Comparison of ENCODE assay signal across 1 cellular context in the genomic region with DNA sequence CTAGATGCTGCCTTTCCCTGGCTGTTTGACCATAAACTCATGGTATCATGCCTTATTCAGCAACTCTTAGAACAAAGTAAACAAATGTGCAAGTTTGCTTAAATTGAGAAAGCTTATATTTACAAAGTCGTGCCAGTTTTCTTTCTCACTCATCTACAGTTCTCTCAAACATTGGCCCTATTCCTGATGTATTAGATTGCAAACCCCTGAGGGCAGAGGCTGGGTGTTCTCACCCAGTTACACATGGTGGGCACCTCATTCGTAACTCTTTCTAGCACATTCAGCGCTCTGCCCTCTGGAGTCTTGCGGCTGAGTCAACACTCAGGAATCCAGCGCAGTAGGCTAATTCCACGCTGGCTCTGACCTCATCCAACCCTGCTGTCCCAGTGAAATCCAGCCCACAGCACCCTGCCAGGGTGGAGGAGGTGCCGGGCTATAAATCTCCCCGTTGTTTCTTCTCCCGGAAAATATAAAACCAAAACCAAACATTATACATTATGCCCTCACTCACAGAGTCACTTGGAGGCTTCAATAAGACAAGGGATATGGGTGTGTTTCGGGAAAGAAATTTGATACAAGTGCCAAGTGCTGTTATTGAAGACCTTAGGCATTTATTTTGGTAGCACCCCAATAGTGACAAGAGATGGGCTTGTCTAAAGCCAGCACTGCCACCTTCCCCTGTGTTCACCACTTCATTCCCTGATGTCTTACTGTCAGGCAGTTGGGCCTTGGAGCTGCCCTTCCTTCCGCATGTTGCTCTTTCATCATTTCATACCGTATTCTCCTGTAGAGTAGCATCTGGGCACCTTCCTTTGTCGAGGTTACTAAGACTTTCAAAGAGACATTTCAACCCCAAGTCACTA.
A peak's percentile ranks its signal among the peaks of the same experiment; 100 is the strongest.
TF ChIP-seq lines count a peak whose summit lies in the region.

No MANE protein-coding gene starts in this region.

TF ChIP-seq in HEK293, 187 proteins besides CTCF, POLR2A, EP300 and RAD21 (continued from another document and continues in another):
- TF ChIP-seq, protein P1, sequence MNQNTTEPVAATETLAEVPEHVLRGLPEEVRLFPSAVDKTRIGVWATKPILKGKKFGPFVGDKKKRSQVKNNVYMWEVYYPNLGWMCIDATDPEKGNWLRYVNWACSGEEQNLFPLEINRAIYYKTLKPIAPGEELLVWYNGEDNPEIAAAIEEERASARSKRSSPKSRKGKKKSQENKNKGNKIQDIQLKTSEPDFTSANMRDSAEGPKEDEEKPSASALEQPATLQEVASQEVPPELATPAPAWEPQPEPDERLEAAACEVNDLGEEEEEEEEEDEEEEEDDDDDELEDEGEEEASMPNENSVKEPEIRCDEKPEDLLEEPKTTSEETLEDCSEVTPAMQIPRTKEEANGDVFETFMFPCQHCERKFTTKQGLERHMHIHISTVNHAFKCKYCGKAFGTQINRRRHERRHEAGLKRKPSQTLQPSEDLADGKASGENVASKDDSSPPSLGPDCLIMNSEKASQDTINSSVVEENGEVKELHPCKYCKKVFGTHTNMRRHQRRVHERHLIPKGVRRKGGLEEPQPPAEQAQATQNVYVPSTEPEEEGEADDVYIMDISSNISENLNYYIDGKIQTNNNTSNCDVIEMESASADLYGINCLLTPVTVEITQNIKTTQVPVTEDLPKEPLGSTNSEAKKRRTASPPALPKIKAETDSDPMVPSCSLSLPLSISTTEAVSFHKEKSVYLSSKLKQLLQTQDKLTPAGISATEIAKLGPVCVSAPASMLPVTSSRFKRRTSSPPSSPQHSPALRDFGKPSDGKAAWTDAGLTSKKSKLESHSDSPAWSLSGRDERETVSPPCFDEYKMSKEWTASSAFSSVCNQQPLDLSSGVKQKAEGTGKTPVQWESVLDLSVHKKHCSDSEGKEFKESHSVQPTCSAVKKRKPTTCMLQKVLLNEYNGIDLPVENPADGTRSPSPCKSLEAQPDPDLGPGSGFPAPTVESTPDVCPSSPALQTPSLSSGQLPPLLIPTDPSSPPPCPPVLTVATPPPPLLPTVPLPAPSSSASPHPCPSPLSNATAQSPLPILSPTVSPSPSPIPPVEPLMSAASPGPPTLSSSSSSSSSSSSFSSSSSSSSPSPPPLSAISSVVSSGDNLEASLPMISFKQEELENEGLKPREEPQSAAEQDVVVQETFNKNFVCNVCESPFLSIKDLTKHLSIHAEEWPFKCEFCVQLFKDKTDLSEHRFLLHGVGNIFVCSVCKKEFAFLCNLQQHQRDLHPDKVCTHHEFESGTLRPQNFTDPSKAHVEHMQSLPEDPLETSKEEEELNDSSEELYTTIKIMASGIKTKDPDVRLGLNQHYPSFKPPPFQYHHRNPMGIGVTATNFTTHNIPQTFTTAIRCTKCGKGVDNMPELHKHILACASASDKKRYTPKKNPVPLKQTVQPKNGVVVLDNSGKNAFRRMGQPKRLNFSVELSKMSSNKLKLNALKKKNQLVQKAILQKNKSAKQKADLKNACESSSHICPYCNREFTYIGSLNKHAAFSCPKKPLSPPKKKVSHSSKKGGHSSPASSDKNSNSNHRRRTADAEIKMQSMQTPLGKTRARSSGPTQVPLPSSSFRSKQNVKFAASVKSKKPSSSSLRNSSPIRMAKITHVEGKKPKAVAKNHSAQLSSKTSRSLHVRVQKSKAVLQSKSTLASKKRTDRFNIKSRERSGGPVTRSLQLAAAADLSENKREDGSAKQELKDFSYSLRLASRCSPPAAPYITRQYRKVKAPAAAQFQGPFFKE (tag by site-specific recombination; IDR thresholded peaks at IDR 0.05; ENCODE audit: borderline replicate concordance), result no peak
- TF ChIP-seq HOXC10 (CRISPR knock-in tag; IDR thresholded peaks at IDR 0.05) (no peak), ZXDB (tag by site-specific recombination; IDR thresholded peaks at IDR 0.05) (peak; percentile 81), ZNF184 (tag by site-specific recombination; IDR thresholded peaks at IDR 0.05) (peak; percentile 66), ZNF558 (tag by site-specific recombination; IDR thresholded peaks at IDR 0.05) (no peak), OVOL3 (tag by site-specific recombination; IDR thresholded peaks at IDR 0.05) (no peak), ZNF707 (tag by site-specific recombination; IDR thresholded peaks at IDR 0.05) (no peak), ZNF510 (tag by site-specific recombination; IDR thresholded peaks at IDR 0.05; ENCODE audit: insufficient replicate concordance) (no peak), ZNF610 (tag by site-specific recombination; IDR thresholded peaks at IDR 0.05; ENCODE audit: borderline replicate concordance) (no peak), ZNF791 (tag by site-specific recombination; IDR thresholded peaks at IDR 0.05) (no peak), ZBTB21 (tag by site-specific recombination; IDR thresholded peaks at IDR 0.05) (peak; percentile 91), ZNF324 (tag by site-specific recombination; IDR thresholded peaks at IDR 0.05) (0 out of 2 replicates have a peak, but pooled peaks have one; percentile 17), ZNF624 (tag by site-specific recombination; IDR thresholded peaks at IDR 0.05) (no peak), SCRT2 (tag by site-specific recombination; IDR thresholded peaks at IDR 0.05) (no peak; the same call in 1 of the 2 replicates), FEZF1 (tag by site-specific recombination; IDR thresholded peaks at IDR 0.05) (peak; percentile 75), ZNF274 (IDR thresholded peaks at IDR 0.05; ENCODE audit: low read length) (no peak), ZNF274 (tag by site-specific recombination; IDR thresholded peaks at IDR 0.05; ENCODE audit: borderline replicate concordance) (no peak), ZNF433 (tag by site-specific recombination; IDR thresholded peaks at IDR 0.05; ENCODE audit: low read depth) (no peak), RBAK (tag by site-specific recombination; IDR thresholded peaks at IDR 0.05) (no peak), ZEB2 (tag by site-specific recombination; IDR thresholded peaks at IDR 0.05) (peak; percentile 97), ZBTB17 (tag by site-specific recombination; IDR thresholded peaks at IDR 0.05) (peak; percentile 91), ZNF202 (tag by site-specific recombination; IDR thresholded peaks at IDR 0.05; ENCODE audit: borderline replicate concordance) (no peak), SP7 (tag by site-specific recombination; IDR thresholded peaks at IDR 0.05) (peak; percentile 95), ZNF76 (tag by site-specific recombination; IDR thresholded peaks at IDR 0.05; ENCODE audit: borderline replicate concordance, low read depth) (no peak), MYNN (tag by site-specific recombination; IDR thresholded peaks at IDR 0.05; ENCODE audit: borderline replicate concordance) (no peak), KLF8 (tag by site-specific recombination; IDR thresholded peaks at IDR 0.05) (peak; percentile 57; the same call in 1 of the 2 replicates), YY1 (tag by site-specific recombination; IDR thresholded peaks at IDR 0.05) (no peak), ZNF777 (tag by site-specific recombination; IDR thresholded peaks at IDR 0.05; ENCODE audit: borderline replicate concordance) (no peak), ZNF335 (tag by site-specific recombination; conservative IDR thresholded peaks at IDR 0.05) (peak; percentile 70), ZNF585B (tag by site-specific recombination; IDR thresholded peaks at IDR 0.05) (no peak), ZNF629 (tag by site-specific recombination; IDR thresholded peaks at IDR 0.05) (peak; percentile 96), ZNF121 (tag by site-specific recombination; IDR thresholded peaks at IDR 0.05) (no peak), KLF16 (tag by site-specific recombination; IDR thresholded peaks at IDR 0.05) (no peak), ZNF354C (tag by site-specific recombination; IDR thresholded peaks at IDR 0.05; ENCODE audit: borderline replicate concordance, low read depth) (no peak), SP2 (tag by site-specific recombination; IDR thresholded peaks at IDR 0.05) (peak; percentile 40; the same call in 1 of the 2 replicates), ZNF768 (tag by site-specific recombination; IDR thresholded peaks at IDR 0.05) (no peak)
- TF ChIP-seq, protein P2, sequence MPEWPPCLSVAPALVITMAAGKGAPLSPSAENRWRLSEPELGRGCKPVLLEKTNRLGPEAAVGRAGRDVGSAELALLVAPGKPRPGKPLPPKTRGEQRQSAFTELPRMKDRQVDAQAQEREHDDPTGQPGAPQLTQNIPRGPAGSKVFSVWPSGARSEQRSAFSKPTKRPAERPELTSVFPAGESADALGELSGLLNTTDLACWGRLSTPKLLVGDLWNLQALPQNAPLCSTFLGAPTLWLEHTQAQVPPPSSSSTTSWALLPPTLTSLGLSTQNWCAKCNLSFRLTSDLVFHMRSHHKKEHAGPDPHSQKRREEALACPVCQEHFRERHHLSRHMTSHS (tag by site-specific recombination; IDR thresholded peaks at IDR 0.05), result no peak
- TF ChIP-seq, protein P3, sequence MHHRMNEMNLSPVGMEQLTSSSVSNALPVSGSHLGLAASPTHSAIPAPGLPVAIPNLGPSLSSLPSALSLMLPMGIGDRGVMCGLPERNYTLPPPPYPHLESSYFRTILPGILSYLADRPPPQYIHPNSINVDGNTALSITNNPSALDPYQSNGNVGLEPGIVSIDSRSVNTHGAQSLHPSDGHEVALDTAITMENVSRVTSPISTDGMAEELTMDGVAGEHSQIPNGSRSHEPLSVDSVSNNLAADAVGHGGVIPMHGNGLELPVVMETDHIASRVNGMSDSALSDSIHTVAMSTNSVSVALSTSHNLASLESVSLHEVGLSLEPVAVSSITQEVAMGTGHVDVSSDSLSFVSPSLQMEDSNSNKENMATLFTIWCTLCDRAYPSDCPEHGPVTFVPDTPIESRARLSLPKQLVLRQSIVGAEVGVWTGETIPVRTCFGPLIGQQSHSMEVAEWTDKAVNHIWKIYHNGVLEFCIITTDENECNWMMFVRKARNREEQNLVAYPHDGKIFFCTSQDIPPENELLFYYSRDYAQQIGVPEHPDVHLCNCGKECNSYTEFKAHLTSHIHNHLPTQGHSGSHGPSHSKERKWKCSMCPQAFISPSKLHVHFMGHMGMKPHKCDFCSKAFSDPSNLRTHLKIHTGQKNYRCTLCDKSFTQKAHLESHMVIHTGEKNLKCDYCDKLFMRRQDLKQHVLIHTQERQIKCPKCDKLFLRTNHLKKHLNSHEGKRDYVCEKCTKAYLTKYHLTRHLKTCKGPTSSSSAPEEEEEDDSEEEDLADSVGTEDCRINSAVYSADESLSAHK (tag by site-specific recombination; IDR thresholded peaks at IDR 0.05), result 0 out of 2 replicates have a peak, but pooled peaks have one; percentile 31
- TF ChIP-seq, protein P4, sequence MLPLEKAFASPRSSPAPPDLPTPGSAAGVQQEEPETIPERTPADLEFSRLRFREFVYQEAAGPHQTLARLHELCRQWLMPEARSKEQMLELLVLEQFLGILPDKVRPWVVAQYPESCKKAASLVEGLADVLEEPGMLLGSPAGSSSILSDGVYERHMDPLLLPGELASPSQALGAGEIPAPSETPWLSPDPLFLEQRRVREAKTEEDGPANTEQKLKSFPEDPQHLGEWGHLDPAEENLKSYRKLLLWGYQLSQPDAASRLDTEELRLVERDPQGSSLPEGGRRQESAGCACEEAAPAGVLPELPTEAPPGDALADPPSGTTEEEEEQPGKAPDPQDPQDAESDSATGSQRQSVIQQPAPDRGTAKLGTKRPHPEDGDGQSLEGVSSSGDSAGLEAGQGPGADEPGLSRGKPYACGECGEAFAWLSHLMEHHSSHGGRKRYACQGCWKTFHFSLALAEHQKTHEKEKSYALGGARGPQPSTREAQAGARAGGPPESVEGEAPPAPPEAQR (tag by site-specific recombination; IDR thresholded peaks at IDR 0.05), result no peak
- TF ChIP-seq, protein P5, sequence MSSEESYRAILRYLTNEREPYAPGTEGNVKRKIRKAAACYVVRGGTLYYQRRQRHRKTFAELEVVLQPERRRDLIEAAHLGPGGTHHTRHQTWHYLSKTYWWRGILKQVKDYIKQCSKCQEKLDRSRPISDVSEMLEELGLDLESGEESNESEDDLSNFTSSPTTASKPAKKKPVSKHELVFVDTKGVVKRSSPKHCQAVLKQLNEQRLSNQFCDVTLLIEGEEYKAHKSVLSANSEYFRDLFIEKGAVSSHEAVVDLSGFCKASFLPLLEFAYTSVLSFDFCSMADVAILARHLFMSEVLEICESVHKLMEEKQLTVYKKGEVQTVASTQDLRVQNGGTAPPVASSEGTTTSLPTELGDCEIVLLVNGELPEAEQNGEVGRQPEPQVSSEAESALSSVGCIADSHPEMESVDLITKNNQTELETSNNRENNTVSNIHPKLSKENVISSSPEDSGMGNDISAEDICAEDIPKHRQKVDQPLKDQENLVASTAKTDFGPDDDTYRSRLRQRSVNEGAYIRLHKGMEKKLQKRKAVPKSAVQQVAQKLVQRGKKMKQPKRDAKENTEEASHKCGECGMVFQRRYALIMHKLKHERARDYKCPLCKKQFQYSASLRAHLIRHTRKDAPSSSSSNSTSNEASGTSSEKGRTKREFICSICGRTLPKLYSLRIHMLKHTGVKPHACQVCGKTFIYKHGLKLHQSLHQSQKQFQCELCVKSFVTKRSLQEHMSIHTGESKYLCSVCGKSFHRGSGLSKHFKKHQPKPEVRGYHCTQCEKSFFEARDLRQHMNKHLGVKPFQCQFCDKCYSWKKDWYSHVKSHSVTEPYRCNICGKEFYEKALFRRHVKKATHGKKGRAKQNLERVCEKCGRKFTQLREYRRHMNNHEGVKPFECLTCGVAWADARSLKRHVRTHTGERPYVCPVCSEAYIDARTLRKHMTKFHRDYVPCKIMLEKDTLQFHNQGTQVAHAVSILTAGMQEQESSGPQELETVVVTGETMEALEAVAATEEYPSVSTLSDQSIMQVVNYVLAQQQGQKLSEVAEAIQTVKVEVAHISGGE (tag by site-specific recombination; conservative IDR thresholded peaks at IDR 0.05; ENCODE audit: low read depth), result no peak
- TF ChIP-seq, protein P6, sequence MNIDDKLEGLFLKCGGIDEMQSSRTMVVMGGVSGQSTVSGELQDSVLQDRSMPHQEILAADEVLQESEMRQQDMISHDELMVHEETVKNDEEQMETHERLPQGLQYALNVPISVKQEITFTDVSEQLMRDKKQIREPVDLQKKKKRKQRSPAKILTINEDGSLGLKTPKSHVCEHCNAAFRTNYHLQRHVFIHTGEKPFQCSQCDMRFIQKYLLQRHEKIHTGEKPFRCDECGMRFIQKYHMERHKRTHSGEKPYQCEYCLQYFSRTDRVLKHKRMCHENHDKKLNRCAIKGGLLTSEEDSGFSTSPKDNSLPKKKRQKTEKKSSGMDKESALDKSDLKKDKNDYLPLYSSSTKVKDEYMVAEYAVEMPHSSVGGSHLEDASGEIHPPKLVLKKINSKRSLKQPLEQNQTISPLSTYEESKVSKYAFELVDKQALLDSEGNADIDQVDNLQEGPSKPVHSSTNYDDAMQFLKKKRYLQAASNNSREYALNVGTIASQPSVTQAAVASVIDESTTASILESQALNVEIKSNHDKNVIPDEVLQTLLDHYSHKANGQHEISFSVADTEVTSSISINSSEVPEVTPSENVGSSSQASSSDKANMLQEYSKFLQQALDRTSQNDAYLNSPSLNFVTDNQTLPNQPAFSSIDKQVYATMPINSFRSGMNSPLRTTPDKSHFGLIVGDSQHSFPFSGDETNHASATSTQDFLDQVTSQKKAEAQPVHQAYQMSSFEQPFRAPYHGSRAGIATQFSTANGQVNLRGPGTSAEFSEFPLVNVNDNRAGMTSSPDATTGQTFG (tag by site-specific recombination; IDR thresholded peaks at IDR 0.05; ENCODE audit: borderline replicate concordance), result no peak
- TF ChIP-seq, protein P7, sequence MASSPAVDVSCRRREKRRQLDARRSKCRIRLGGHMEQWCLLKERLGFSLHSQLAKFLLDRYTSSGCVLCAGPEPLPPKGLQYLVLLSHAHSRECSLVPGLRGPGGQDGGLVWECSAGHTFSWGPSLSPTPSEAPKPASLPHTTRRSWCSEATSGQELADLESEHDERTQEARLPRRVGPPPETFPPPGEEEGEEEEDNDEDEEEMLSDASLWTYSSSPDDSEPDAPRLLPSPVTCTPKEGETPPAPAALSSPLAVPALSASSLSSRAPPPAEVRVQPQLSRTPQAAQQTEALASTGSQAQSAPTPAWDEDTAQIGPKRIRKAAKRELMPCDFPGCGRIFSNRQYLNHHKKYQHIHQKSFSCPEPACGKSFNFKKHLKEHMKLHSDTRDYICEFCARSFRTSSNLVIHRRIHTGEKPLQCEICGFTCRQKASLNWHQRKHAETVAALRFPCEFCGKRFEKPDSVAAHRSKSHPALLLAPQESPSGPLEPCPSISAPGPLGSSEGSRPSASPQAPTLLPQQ (tag by site-specific recombination; IDR thresholded peaks at IDR 0.05), result peak; percentile 71
